ENCODE assay signal across 23 cellular contexts in the genomic region with DNA sequence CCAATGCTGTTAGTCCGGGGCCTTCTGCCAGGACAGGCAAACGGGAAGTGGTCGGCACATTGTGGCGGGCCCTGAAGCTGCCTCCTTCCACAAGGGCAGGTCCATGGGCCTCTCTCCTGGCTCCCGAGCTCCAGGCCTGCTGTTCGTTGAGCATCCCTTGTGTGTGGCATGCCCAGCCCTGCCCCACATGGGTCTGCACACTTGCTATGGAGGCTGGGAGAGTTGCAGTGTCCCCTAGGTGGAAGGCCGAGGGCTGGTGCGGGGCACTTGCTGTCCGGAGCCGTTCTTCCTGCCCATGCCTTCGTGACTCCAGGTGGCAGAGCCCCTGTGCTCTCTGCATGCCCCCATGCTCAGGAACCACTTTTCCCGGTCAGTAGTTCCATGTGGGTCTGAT.
"Had no signal": no experiment of that assay in that cellular context is flagged by ENCODE, and none has a peak within 500 bp of the region (broad histone marks: within the 10 kb centered on the region; RNA-seq: fewer than 3 reads in every experiment).

No MANE protein-coding gene starts in this region.

- H3K4me1 ChIP-seq: foreskin keratinocyte, psoas muscle, right lobe of liver, suprapubic skin, transverse colon, upper lobe of right lung, uterus had no signal

- H3K27me3 Mint-ChIP-seq: memory B cell; stimulated activated naive CD8-positive, alpha-beta T cell treated with anti-CD3 and anti-CD28 coated beads, Interleukin-15, amount 100 ng/mL, for 72 hours had no signal

- H3K9me3 ChIP-seq: esophagus muscularis mucosa, ovary, psoas muscle, right lobe of liver, suprapubic skin, transverse colon, upper lobe of right lung, uterus had no signal

- H3K4me3 Mint-ChIP-seq: memory B cell; natural killer cell; neural crest cell; stimulated activated naive CD8-positive, alpha-beta T cell treated with anti-CD3 and anti-CD28 coated beads, Interleukin-15, amount 100 ng/mL, for 72 hours had no signal

- DNase-seq: dermis blood vessel endothelial cell; effector memory CD4-positive, alpha-beta T cell; foreskin keratinocyte; left colon; natural killer cell; ovary; psoas muscle; right lobe of liver; small intestine; stimulated activated CD4-positive, alpha-beta T cell treated with anti-CD3 and anti-CD28 coated beads, Interleukin-15, amount 100 ng/mL, for 24 hours; stimulated activated CD4-positive, alpha-beta T cell treated with anti-CD3 and anti-CD28 coated beads, Interleukin-4, amount 100 ng/mL, for 1 hour; stimulated activated CD8-positive, alpha-beta memory T cell treated with anti-CD3 and anti-CD28 coated beads, Interleukin-4, amount 100 ng/mL, for 48 hours; stimulated activated naive CD4-positive, alpha-beta T cell; stimulated activated naive CD8-positive, alpha-beta T cell treated with anti-CD3 and anti-CD28 coated beads, Interleukin-15, amount 100 ng/mL, for 72 hours; transverse colon; upper lobe of right lung; uterus had no signal

- H3K9me3 Mint-ChIP-seq: memory B cell; natural killer cell; neural crest cell; stimulated activated naive CD8-positive, alpha-beta T cell treated with anti-CD3 and anti-CD28 coated beads, Interleukin-15, amount 100 ng/mL, for 72 hours had no signal

- H3K27ac ChIP-seq: coronary artery, esophagus muscularis mucosa, foreskin keratinocyte, ovary, psoas muscle, right lobe of liver, suprapubic skin, transverse colon, upper lobe of right lung, uterus had no signal

- H3K36me3 ChIP-seq: ovary, uterus had no signal

- H3K27me3 ChIP-seq: esophagus muscularis mucosa, foreskin keratinocyte, ovary, right lobe of liver, suprapubic skin, transverse colon, upper lobe of right lung, uterus had no signal

- ATAC-seq: foreskin keratinocyte; left colon; natural killer cell; stimulated activated naive CD8-positive, alpha-beta T cell treated with anti-CD3 and anti-CD28 coated beads, Interleukin-15, amount 100 ng/mL, for 72 hours; upper lobe of right lung had no signal

- H3K36me3 Mint-ChIP-seq: natural killer cell had no signal

- H3K27ac Mint-ChIP-seq: memory B cell, natural killer cell had no signal

- H3K4me3 ChIP-seq: coronary artery, esophagus muscularis mucosa, lung, ovary, psoas muscle, right lobe of liver, suprapubic skin, transverse colon, upper lobe of right lung, uterus had no signal
